1 cellular context compared by ENCODE assay signal in genomic region chr12:132828706-132829534, GRCh38.
TF ChIP-seq lines count a peak whose summit lies in the region.

Gene GOLGA3, minus strand, starts transcription at chr12:132828869. Its CDS starts 6,741 bp downstream, at chr12:132822128.

TF ChIP-seq in HepG2, 621 proteins besides CTCF, POLR2A, EP300 and RAD21 (continued from another document and continues in another):
- TF ChIP-seq HMGXB3 (CRISPR knock-in tag; IDR thresholded peaks at IDR 0.05; ENCODE audit: borderline replicate concordance) = no peak; the same call in 1 of the 2 replicates
- no peak for TF ChIP-seq SSRP1 (CRISPR knock-in tag; IDR thresholded peaks at IDR 0.05)
- TF ChIP-seq NR2F2 (IDR thresholded peaks at IDR 0.05; ENCODE audit: borderline replicate concordance, low read depth) = peak; percentile 9; the same call in 1 of the 2 replicates
- no peak for TF ChIP-seq RBM22 (optimal IDR thresholded peaks at IDR 0.05; ENCODE audit: low read length)
- TF ChIP-seq NFKB2 (CRISPR knock-in tag; IDR thresholded peaks at IDR 0.05; ENCODE audit: borderline replicate concordance) = no peak; the same call in 1 of the 2 replicates
- TF ChIP-seq TEAD3 (CRISPR knock-in tag; optimal IDR thresholded peaks at IDR 0.05; ENCODE audit: borderline replicate concordance) = peak; percentile 15
- TF ChIP-seq DPF2 (CRISPR knock-in tag; IDR thresholded peaks at IDR 0.05; ENCODE audit: borderline replicate concordance, low read depth) = no peak
- peak; percentile 43; the same call in 1 of the 2 replicates for TF ChIP-seq ZNF746 (CRISPR knock-in tag; IDR thresholded peaks at IDR 0.05)
- no peak for TF ChIP-seq ZNF766 (CRISPR knock-in tag; IDR thresholded peaks at IDR 0.05; ENCODE audit: borderline replicate concordance)
- TF ChIP-seq GLMP (CRISPR knock-in tag; IDR thresholded peaks at IDR 0.05; ENCODE audit: borderline replicate concordance) = no peak
- no peak for TF ChIP-seq ZFP41 (CRISPR knock-in tag; IDR thresholded peaks at IDR 0.05; ENCODE audit: borderline replicate concordance)
- peak; percentile 84; the same call in 2 of the 3 replicates for TF ChIP-seq MXI1 (IDR thresholded peaks at IDR 0.05; ENCODE audit: borderline replicate concordance, low read depth, low read length)
- no peak for TF ChIP-seq SNRNP70 (IDR thresholded peaks at IDR 0.05; ENCODE audit: low read depth, low read length)
- no peak for TF ChIP-seq MATR3 (CRISPR knock-in tag; IDR thresholded peaks at IDR 0.05)
- peak; percentile 81 for TF ChIP-seq IKZF5 (CRISPR knock-in tag; IDR thresholded peaks at IDR 0.05)
- TF ChIP-seq FOXJ3 (CRISPR knock-in tag; IDR thresholded peaks at IDR 0.05; ENCODE audit: borderline replicate concordance) = no peak
- TF ChIP-seq ZNF563 (CRISPR knock-in tag; IDR thresholded peaks at IDR 0.05) = peak; percentile 81; the same call in 1 of the 2 replicates
- TF ChIP-seq ISL2 (CRISPR knock-in tag; IDR thresholded peaks at IDR 0.05) = peak; percentile 73
- no peak for TF ChIP-seq ZNF367 (CRISPR knock-in tag; IDR thresholded peaks at IDR 0.05; ENCODE audit: borderline replicate concordance)
- no peak for TF ChIP-seq ZNF614 (CRISPR knock-in tag; IDR thresholded peaks at IDR 0.05; ENCODE audit: borderline replicate concordance)
- TF ChIP-seq ZNF724P (CRISPR knock-in tag; IDR thresholded peaks at IDR 0.05; ENCODE audit: borderline replicate concordance) = no peak
- TF ChIP-seq ZNF234 (CRISPR knock-in tag; conservative IDR thresholded peaks at IDR 0.05) = no peak
- no peak for TF ChIP-seq ZMAT5 (CRISPR knock-in tag; IDR thresholded peaks at IDR 0.05; ENCODE audit: borderline replicate concordance, low read depth)
- TF ChIP-seq RFX5 (IDR thresholded peaks at IDR 0.05; ENCODE audit: low read depth, low read length) = no peak
- TF ChIP-seq ZNF160 (CRISPR knock-in tag; IDR thresholded peaks at IDR 0.05) = peak; percentile 49; the same call in 1 of the 2 replicates
- no peak for TF ChIP-seq SNAPC2 (CRISPR knock-in tag; IDR thresholded peaks at IDR 0.05)
- TF ChIP-seq ZNF644 (CRISPR knock-in tag; IDR thresholded peaks at IDR 0.05; ENCODE audit: low read depth) = no peak
- TF ChIP-seq RXRB (CRISPR knock-in tag; IDR thresholded peaks at IDR 0.05; ENCODE audit: borderline replicate concordance) = peak; percentile 59
- 0 out of 2 replicates have a peak, but pooled peaks have one; percentile 51 for TF ChIP-seq ZSCAN25 (CRISPR knock-in tag; IDR thresholded peaks at IDR 0.05)
- 0 out of 2 replicates have a peak, but pooled peaks have one; percentile 66 for TF ChIP-seq ETS1 (CRISPR knock-in tag; IDR thresholded peaks at IDR 0.05)
- peak; percentile 65; the same call in 1 of the 2 replicates for TF ChIP-seq CSRNP1 (CRISPR knock-in tag; IDR thresholded peaks at IDR 0.05)
- TF ChIP-seq NR1H2 (CRISPR knock-in tag; IDR thresholded peaks at IDR 0.05; ENCODE audit: borderline replicate concordance, low read depth) = no peak
- peak; percentile 82; the same call in 1 of the 2 replicates for TF ChIP-seq ZNF138 (CRISPR knock-in tag; IDR thresholded peaks at IDR 0.05; ENCODE audit: low read depth)
- TF ChIP-seq CERS6 (CRISPR knock-in tag; IDR thresholded peaks at IDR 0.05) = no peak
- no peak for TF ChIP-seq ZNF318 (CRISPR knock-in tag; IDR thresholded peaks at IDR 0.05)
- no peak for TF ChIP-seq ZNF790 (CRISPR knock-in tag; IDR thresholded peaks at IDR 0.05; ENCODE audit: borderline replicate concordance)
- TF ChIP-seq PREB (CRISPR knock-in tag; IDR thresholded peaks at IDR 0.05) = no peak
- TF ChIP-seq TGIF2 (CRISPR knock-in tag; IDR thresholded peaks at IDR 0.05) = no peak; the same call in 1 of the 2 replicates
